In genomic region chr2:230950833-230951339, GRCh38 we compare ENCODE assay signal across 32 cellular contexts. TPM values are rescaled to one million over a fixed set of nuclear protein-coding genes. Genes with fewer than 3 reads are reported as not detected.
DNase-seq lines count a peak whose midpoint lies in the region; ATAC-seq and TF ChIP-seq lines count a peak whose summit lies in the region.
"Had no signal": no experiment of that assay in that cellular context is flagged by ENCODE, and none has a peak within 500 bp of the region (broad histone marks: within the 10 kb centered on the region; RNA-seq: fewer than 3 reads in every experiment).

No MANE protein-coding gene starts in this region.

- peaks cover 9% of the 10 kb centered on the region for H3K27me3 Mint-ChIP-seq in activated naive CD8-positive, alpha-beta T cell treated with anti-CD3 and anti-CD28 coated beads for 36 hours
- H3K27me3 Mint-ChIP-seq in stimulated activated naive CD8-positive, alpha-beta T cell treated with anti-CD3 and anti-CD28 coated beads, Interleukin-15, amount 100 ng/mL, for 72 hours: no peaks in the 10 kb centered on the region
- peaks cover 17 to 18% of the 10 kb centered on the region in 2 donors for H3K27me3 Mint-ChIP-seq in T-cell

- CTCF ChIA-PET in PC-3 (lab: Charles Lee) (no interaction called here), T-cell (lab: Charles Lee) (interaction anchor here (0.5 to 0.7 kb wide), 3 partner anchors 17 to 103 kb away, joined by 3 to 6 read pairs (median 4); no protein-coding TSS in a partner anchor)

- peaks cover 6% of the 10 kb centered on the region for H3K36me3 Mint-ChIP-seq in activated naive CD8-positive, alpha-beta T cell treated with anti-CD3 and anti-CD28 coated beads for 36 hours
- no peaks in the 10 kb centered on the region for H3K36me3 Mint-ChIP-seq in T-cell

- H3K9me2 ChIP-seq in PC-3 (replicated peaks; ENCODE audit: low read length): no peaks in the 10 kb centered on the region

- H3F3A ChIP-seq in PC-3 (ENCODE audit: low read length, unreplicated experiment): no peaks in the 10 kb centered on the region

- no peaks in the 10 kb centered on the region for H4K20me1 ChIP-seq in PC-3 (ENCODE audit: low read length)

- TF ChIP-seq CTCF in cardiac muscle cell (IDR thresholded peaks at IDR 0.05; ENCODE audit: low read depth, low read length): no peak
- no peak for TF ChIP-seq CTCF in esophagus squamous epithelium (IDR thresholded peaks at IDR 0.05)
- TF ChIP-seq CTCF in PC-3 (conservative IDR thresholded peaks at IDR 0.05; ENCODE audit: low read depth, low read length): no peak

- ATAC-seq in stimulated activated naive CD8-positive, alpha-beta T cell treated with anti-CD3 and anti-CD28 coated beads, Interleukin-15, amount 100 ng/mL, for 72 hours: no peak
- ATAC-seq in PC-3: no peak
- no peak for ATAC-seq in T-cell (replicated peaks in 1 of 4)
- ATAC-seq: body of pancreas, foreskin keratinocyte, K562 had no signal

- no peak overlapping the region for H3K9ac ChIP-seq in PC-3 (ENCODE audit: low read length)

- TF ChIP-seq POLR2A in GM19099 (IDR thresholded peaks at IDR 0.05; ENCODE audit: extremely low read depth, insufficient read length, low read depth) (peak; percentile 43), esophagus squamous epithelium (IDR thresholded peaks at IDR 0.05) (no peak)

- no peaks in the 10 kb centered on the region for H3K9me3 Mint-ChIP-seq in activated naive CD8-positive, alpha-beta T cell treated with anti-CD3 and anti-CD28 coated beads for 36 hours
- no peaks in the 10 kb centered on the region for H3K9me3 Mint-ChIP-seq in stimulated activated naive CD8-positive, alpha-beta T cell treated with anti-CD3 and anti-CD28 coated beads, Interleukin-15, amount 100 ng/mL, for 72 hours
- no peaks in the 10 kb centered on the region for H3K9me3 Mint-ChIP-seq in T-cell

- POLR2A ChIA-PET in PC-3 (lab: Charles Lee; ENCODE audit: unreplicated experiment): no interaction called here
- POLR2A ChIA-PET in T-cell (lab: Charles Lee): no interaction called here

- BruUV-seq in PC-3 (replicated peaks; lab: Mats Ljungman, UMichigan): no TSS peak

- H3K36me3 ChIP-seq in cardiac muscle cell (no peaks in the 10 kb centered on the region), esophagus squamous epithelium (no peaks in the 10 kb centered on the region), PC-3 (ENCODE audit: low read depth, low read length) (no peaks in the 10 kb centered on the region)
- H3K36me3 ChIP-seq: adrenal gland, BE2C, esophagus muscularis mucosa, heart right ventricle, left ventricle myocardium inferior, right atrium auricular region, SJSA1, transverse colon had no signal

- peak overlapping the region; percentile 2 for H3K27ac Mint-ChIP-seq in activated naive CD8-positive, alpha-beta T cell treated with anti-CD3 and anti-CD28 coated beads for 36 hours
- H3K27ac Mint-ChIP-seq in stimulated activated naive CD8-positive, alpha-beta T cell treated with anti-CD3 and anti-CD28 coated beads, Interleukin-15, amount 100 ng/mL, for 72 hours: peak overlapping the region; percentile 27 to 77
- H3K27ac Mint-ChIP-seq in T-cell: no peak overlapping the region

- no peak overlapping the region for H3K4me2 ChIP-seq in PC-3 (ENCODE audit: low read length)
- H3K4me2 ChIP-seq: smooth muscle cell had no signal

- H3K4me3 Mint-ChIP-seq in activated naive CD8-positive, alpha-beta T cell treated with anti-CD3 and anti-CD28 coated beads for 36 hours: no peak overlapping the region
- peak overlapping the region; percentile 6 to 36 for H3K4me3 Mint-ChIP-seq in stimulated activated naive CD8-positive, alpha-beta T cell treated with anti-CD3 and anti-CD28 coated beads, Interleukin-15, amount 100 ng/mL, for 72 hours
- no peak overlapping the region for H3K4me3 Mint-ChIP-seq in T-cell

- H2AFZ ChIP-seq in PC-3 (ENCODE audit: low read length): no peak overlapping the region

- H3K79me2 ChIP-seq in PC-3 (ENCODE audit: low read length): no peaks in the 10 kb centered on the region

- H3K4me3 ChIP-seq in cardiac muscle cell (no peak overlapping the region), esophagus squamous epithelium (no peak overlapping the region), PC-3 (ENCODE audit: low read length) (no peak overlapping the region)
- H3K4me3 ChIP-seq: adrenal gland, body of pancreas, esophagus muscularis mucosa, heart right ventricle, K562, left ventricle myocardium inferior, right atrium auricular region, SJSA1, smooth muscle cell, transverse colon had no signal

- H3K4me1 ChIP-seq in cardiac muscle cell (ENCODE audit: low read depth) (peaks cover 9% of the 10 kb centered on the region), esophagus squamous epithelium (no peaks in the 10 kb centered on the region), PC-3 (ENCODE audit: insufficient read depth, low read length) (no peaks in the 10 kb centered on the region)
- H3K4me1 ChIP-seq: adrenal gland, BE2C, body of pancreas, esophagus muscularis mucosa, foreskin keratinocyte, heart right ventricle, left ventricle myocardium inferior, right atrium auricular region, SJSA1, transverse colon had no signal

- peak overlapping the region; percentile 38 for H3K27ac ChIP-seq in cardiac muscle cell
- no peak overlapping the region for H3K27ac ChIP-seq in esophagus squamous epithelium
- H3K27ac ChIP-seq in PC-3 (ENCODE audit: low read length): no peak overlapping the region
- H3K27ac ChIP-seq: adrenal gland, body of pancreas, esophagus muscularis mucosa, foreskin keratinocyte, heart right ventricle, left ventricle myocardium inferior, right atrium auricular region, RWPE1, SJSA1, transverse colon, VCaP had no signal

- DNase-seq in cardiac muscle cell (ENCODE audit: low read depth in 1 of 2, low spot score in 1 of 2) (no peak), cardiac septum (ENCODE audit: low spot score) (no peak), esophagus squamous epithelium (lab: John Stamatoyannopoulos, UW) (no peak), PC-3 (no peak), T-cell (no peak)
- DNase-seq in activated naive CD8-positive, alpha-beta T cell treated with anti-CD3 and anti-CD28 coated beads for 36 hours: no peak
- DNase-seq in stimulated activated naive CD8-positive, alpha-beta T cell treated with anti-CD3 and anti-CD28 coated beads, Interleukin-15, amount 100 ng/mL, for 72 hours: no peak
- DNase-seq: activated CD4-positive, alpha-beta T cell treated with anti-CD3 and anti-CD28 coated beads, Interleukin-2, amount 50 U/mL, for 1 hour; adrenal gland; BE2C; body of pancreas; cerebellar nuclear complex; DMS153; foreskin keratinocyte; heart right ventricle; left ventricle myocardium inferior; NCI-H1105; NCI-H2029; NCI-H510A treated with DMSO at 0.1 percent for 48 hours; T1000; transverse colon had no signal

- whole genome bisulfite sequencing in esophagus squamous epithelium, 2 donors: 81 to 84% methylated on average over 9 to 10 of the region's 10 CpGs

- intact Hi-C loops in cardiac septum (cut with DNase I) (no loop called here), esophagus squamous epithelium (cut with DNase I) (no loop called here), PC-3 (cut with micrococcal nuclease) (no loop called here)

- no peaks in the 10 kb centered on the region for H3K27me3 ChIP-seq in cardiac muscle cell
- H3K27me3 ChIP-seq in esophagus squamous epithelium: peaks cover 0 to 5% (median 0%) of the 10 kb centered on the region in 4 donors
- H3K27me3 ChIP-seq in PC-3 (ENCODE audit: low read length): no peaks in the 10 kb centered on the region
- H3K27me3 ChIP-seq: adrenal gland, body of pancreas, esophagus muscularis mucosa, right atrium auricular region, SJSA1 had no signal

- no peaks in the 10 kb centered on the region for H3K9me3 ChIP-seq in cardiac muscle cell (ENCODE audit: low read depth)
- H3K9me3 ChIP-seq in esophagus squamous epithelium: no peaks in the 10 kb centered on the region
- H3K9me3 ChIP-seq in PC-3 (ENCODE audit: low read length): no peaks in the 10 kb centered on the region
- H3K9me3 ChIP-seq: adrenal gland, BE2C, body of pancreas, left ventricle myocardium inferior, right atrium auricular region, SJSA1, transverse colon had no signal

- peaks cover 50% of the 10 kb centered on the region for H3K4me1 Mint-ChIP-seq in activated naive CD8-positive, alpha-beta T cell treated with anti-CD3 and anti-CD28 coated beads for 36 hours
- H3K4me1 Mint-ChIP-seq in stimulated activated naive CD8-positive, alpha-beta T cell treated with anti-CD3 and anti-CD28 coated beads, Interleukin-15, amount 100 ng/mL, for 72 hours: peaks cover 85% of the 10 kb centered on the region
- H3K4me1 Mint-ChIP-seq in T-cell: peaks cover 0 to 3% (median 1%) of the 10 kb centered on the region in 3 donors

RNA-seq across cellular contexts. Expression of gene GPR55, which starts 25.8 kb away (rescaled TPM):
- total RNA-seq in cardiac muscle cell (not detected in 2 replicates), cardiac septum (not detected), esophagus squamous epithelium (under 1 TPM; 0.61 to 0.88 (median 0.78) TPM), PC-3 (2014; rRNA removed) (0.07 and 0.81 TPM in 2 replicates), T-cell (10 to 100 TPM in 2 of 5 donors, 1 to 10 TPM in 3; 2.7 to 15.5 (median 7.8) TPM)
- not detected in 2 replicates for polyA plus RNA-seq in cardiac muscle cell
- 10 to 100 TPM; 18.8 to 20.4 TPM for total RNA-seq in activated naive CD8-positive, alpha-beta T cell treated with anti-CD3 and anti-CD28 coated beads for 36 hours
- total RNA-seq: body of pancreas, dermis microvascular lymphatic vessel endothelial cell, foreskin keratinocyte, left ventricle myocardium inferior, right atrium auricular region, smooth muscle cell had no signal
- polyA plus RNA-seq: foreskin keratinocyte, keratinocyte, smooth muscle cell had no signal

RNA-seq across cellular contexts. Expression of gene SPATA3, which starts 45.0 kb away (rescaled TPM):
- not detected in 2 replicates for total RNA-seq in cardiac muscle cell
- not detected in 2 replicates for polyA plus RNA-seq in cardiac muscle cell
- not detected for total RNA-seq in cardiac septum
- not detected for total RNA-seq in activated naive CD8-positive, alpha-beta T cell treated with anti-CD3 and anti-CD28 coated beads for 36 hours
- not detected for total RNA-seq in esophagus squamous epithelium
- total RNA-seq in PC-3 (2014; rRNA removed): not detected in 2 replicates
- total RNA-seq in T-cell: not detected
- total RNA-seq: adrenal gland, body of pancreas, dermis microvascular lymphatic vessel endothelial cell, esophagus muscularis mucosa, foreskin keratinocyte, heart right ventricle, K562, left ventricle myocardium inferior, mesenteric fat pad, right atrium auricular region, SJSA1, smooth muscle cell, transverse colon had no signal
- polyA plus RNA-seq: adrenal gland, foreskin keratinocyte, heart right ventricle, K562, keratinocyte, smooth muscle cell had no signal

Comparison
In these comparisons a context has a peak if more than half of its experiments do, and no peak if none do; other contexts are left out.
1. H3K27ac Mint-ChIP-seq: peak in activated naive CD8-positive, alpha-beta T cell treated with anti-CD3 and anti-CD28 coated beads for 36 hours (single experiment) and stimulated activated naive CD8-positive, alpha-beta T cell treated with anti-CD3 and anti-CD28 coated beads, Interleukin-15, amount 100 ng/mL, for 72 hours (2 of 2); none in T-cell (0 of 2).
2. H3K4me3 Mint-ChIP-seq: peak in stimulated activated naive CD8-positive, alpha-beta T cell treated with anti-CD3 and anti-CD28 coated beads, Interleukin-15, amount 100 ng/mL, for 72 hours (2 of 2); none in activated naive CD8-positive, alpha-beta T cell treated with anti-CD3 and anti-CD28 coated beads for 36 hours (single experiment) and T-cell (0 of 3).